Comparison of ENCODE assay signal across 9 cellular contexts in genomic region chr7:63925626-63926460, GRCh38.
DNase-seq lines count a peak whose midpoint lies in the region; ATAC-seq lines count a peak whose summit lies in the region.
"Had no signal": no experiment of that assay in that cellular context is flagged by ENCODE, and none has a peak within 500 bp of the region (broad histone marks: within the 10 kb centered on the region; RNA-seq: fewer than 3 reads in every experiment).

No MANE protein-coding gene starts in this region.

- DNase-seq in NCI-H748 (lab: John Stamatoyannopoulos, UW; ENCODE audit: unreplicated experiment) (peak; percentile 94), foreskin melanocyte (peak; percentile 18), retina (peak; percentile 77), ureter (ENCODE audit: low spot score) (peak; percentile 94), NCI-H446 treated with DMSO at 0.1 percent for 48 hours (lab: John Stamatoyannopoulos, UW) (no peak)
- DNase-seq in activated T-cell treated with anti-CD3 and anti-CD28 coated beads, Interleukin-2, amount 50 U/mL, for 1 hour: peak; percentile 91
- DNase-seq: IMR-90 had no signal

- ATAC-seq in GM18502 (IDR thresholded peaks at IDR 0.05; ENCODE audit: poor library complexity, unreplicated experiment) (peak; percentile 81), HG03571 (IDR thresholded peaks at IDR 0.05; ENCODE audit: unreplicated experiment) (no peak)
